Comparison of ENCODE assay signal across 22 cellular contexts in the genomic region with DNA sequence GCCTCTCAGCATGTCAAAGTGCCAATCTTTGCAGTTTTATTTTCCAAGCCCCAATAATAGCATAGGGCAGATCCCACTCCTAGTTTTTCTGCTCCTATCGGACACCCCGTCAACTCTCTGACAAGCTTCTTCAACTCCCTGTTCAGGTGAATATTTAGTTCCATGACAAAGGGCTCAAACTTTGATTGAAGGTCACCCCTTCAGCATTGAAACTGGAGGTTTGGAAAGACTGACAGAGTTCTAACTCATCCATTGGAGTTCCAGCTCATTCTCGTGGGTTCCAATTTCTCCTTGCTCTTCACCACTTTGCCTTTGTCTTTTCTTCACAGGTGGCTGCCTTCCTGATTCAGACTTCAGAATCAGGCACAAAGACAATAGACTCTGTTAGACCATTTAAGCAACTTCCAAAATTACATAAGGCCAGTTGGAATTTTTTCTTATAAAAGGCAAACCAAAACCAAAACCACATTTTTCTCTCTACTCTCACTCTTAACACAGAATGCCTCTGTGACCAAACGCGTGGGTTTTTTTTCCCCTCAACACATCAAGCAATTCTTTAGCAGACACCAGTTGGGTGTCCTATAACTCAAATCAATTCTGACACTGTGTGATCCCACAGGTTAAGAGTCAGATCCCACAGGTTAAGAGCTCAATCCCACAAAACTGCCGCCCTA.
DNase-seq lines count a peak whose midpoint lies in the region; ATAC-seq and TF ChIP-seq lines count a peak whose summit lies in the region.
"Had no signal": no experiment of that assay in that cellular context is flagged by ENCODE, and none has a peak within 500 bp of the region (broad histone marks: within the 10 kb centered on the region; RNA-seq: fewer than 3 reads in every experiment).

No MANE protein-coding gene starts in this region.

- no peak overlapping the region for H3K27ac Mint-ChIP-seq in activated T-cell treated with anti-CD3 and anti-CD28 coated beads, Interleukin-2, amount 50 U/mL, for 72 hours
- no peak overlapping the region for H3K27ac Mint-ChIP-seq in stimulated activated naive CD8-positive, alpha-beta T cell treated with anti-CD3 and anti-CD28 coated beads, Interleukin-15, amount 100 ng/mL, for 72 hours
- H3K27ac Mint-ChIP-seq: activated naive CD4-positive, alpha-beta T cell treated with anti-CD3 and anti-CD28 coated beads, Interleukin-2, amount 10 ng/mL, durations not matched to agents 7 days and 5 days; activated T-helper 1 cell treated with anti-CD3 and anti-CD28 coated beads, Interleukin-12 subunit alpha, Interleukin-12 subunit beta, Interleukin-2, Interleukin-4 antibody, amounts not matched to agents 30 ng/mL and 10 ng/mL and 1 ng/mL, durations not matched to agents 14 hours and 24 hours and 36 hours; progenitor cell of endocrine pancreas had no signal

- H3K4me3 Mint-ChIP-seq in activated T-cell treated with anti-CD3 and anti-CD28 coated beads, Interleukin-2, amount 50 U/mL, for 72 hours, result peak overlapping the region in 1 of 2 donors; percentile 1
- H3K4me3 Mint-ChIP-seq in stimulated activated naive CD8-positive, alpha-beta T cell treated with anti-CD3 and anti-CD28 coated beads, Interleukin-15, amount 100 ng/mL, for 72 hours, result no peak overlapping the region
- H3K4me3 Mint-ChIP-seq: activated naive CD4-positive, alpha-beta T cell treated with anti-CD3 and anti-CD28 coated beads, Interleukin-2, amount 10 ng/mL, durations not matched to agents 7 days and 5 days; activated T-helper 1 cell treated with anti-CD3 and anti-CD28 coated beads, Interleukin-12 subunit alpha, Interleukin-12 subunit beta, Interleukin-2, Interleukin-4 antibody, amounts not matched to agents 30 ng/mL and 10 ng/mL and 1 ng/mL, durations not matched to agents 14 hours and 24 hours and 36 hours; H9 had no signal

- no peak for TF ChIP-seq CTCF in foreskin keratinocyte (conservative IDR thresholded peaks at IDR 0.05)

- H3K27me3 ChIP-seq in foreskin keratinocyte, result peaks cover 9% of the 10 kb centered on the region
- H3K27me3 ChIP-seq: BLaER1, gastroesophageal sphincter, tibial artery had no signal

- ATAC-seq in activated T-cell treated with anti-CD3 and anti-CD28 coated beads, Interleukin-2, amount 50 U/mL, for 72 hours (replicated peaks in 1 of 2), result peak; percentile 38 to 52
- ATAC-seq in foreskin keratinocyte (no peak), HG02970 (IDR thresholded peaks at IDR 0.05; ENCODE audit: low FRiP score, unreplicated experiment) (no peak)
- ATAC-seq in stimulated activated naive CD8-positive, alpha-beta T cell treated with anti-CD3 and anti-CD28 coated beads, Interleukin-15, amount 100 ng/mL, for 72 hours, result peak; percentile 60
- ATAC-seq: gastroesophageal sphincter, K562, sciatic nerve had no signal

- H3K4me1 Mint-ChIP-seq in activated T-cell treated with anti-CD3 and anti-CD28 coated beads, Interleukin-2, amount 50 U/mL, for 72 hours (ENCODE audit: low read depth), result peaks cover 11% of the 10 kb centered on the region
- peaks cover 11% of the 10 kb centered on the region for H3K4me1 Mint-ChIP-seq in stimulated activated naive CD8-positive, alpha-beta T cell treated with anti-CD3 and anti-CD28 coated beads, Interleukin-15, amount 100 ng/mL, for 72 hours
- H3K4me1 Mint-ChIP-seq: activated naive CD4-positive, alpha-beta T cell treated with anti-CD3 and anti-CD28 coated beads, Interleukin-2, amount 10 ng/mL, durations not matched to agents 7 days and 5 days had no signal

- no peak overlapping the region for H3K27ac ChIP-seq in foreskin keratinocyte
- H3K27ac ChIP-seq: BLaER1, gastroesophageal sphincter, tibial artery had no signal

- DNase-seq in activated T-cell treated with anti-CD3 and anti-CD28 coated beads, Interleukin-2, amount 50 U/mL, for 72 hours, result peak in 1 of 2 donors; percentile 2
- DNase-seq in activated T-cell treated with anti-CD3 and anti-CD28 coated beads, Interleukin-2, amount 50 U/mL, for 1 hour, result no peak
- peak; percentile 7 for DNase-seq in LHCN-M2 (ENCODE audit: low read depth)
- peak; percentile 3 to 10 for DNase-seq in foreskin keratinocyte
- peak in 1 of 2 donors; percentile 12 for DNase-seq in stimulated activated naive CD8-positive, alpha-beta T cell treated with anti-CD3 and anti-CD28 coated beads, Interleukin-15, amount 100 ng/mL, for 72 hours
- no peak for DNase-seq in NCI-H1092 treated with DMSO at 0.1 percent for 48 hours (lab: John Stamatoyannopoulos, UW)
- DNase-seq: ACHN; activated naive CD4-positive, alpha-beta T cell treated with anti-CD3 and anti-CD28 coated beads, Interleukin-2, amount 10 ng/mL, durations not matched to agents 7 days and 5 days; aorta; DMS153; H9; hippocampal formation; NCI-H146; OCI-M1; tibial artery had no signal

- H3K9me3 Mint-ChIP-seq in activated T-cell treated with anti-CD3 and anti-CD28 coated beads, Interleukin-2, amount 50 U/mL, for 72 hours, result no peaks in the 10 kb centered on the region
- H3K9me3 Mint-ChIP-seq in stimulated activated naive CD8-positive, alpha-beta T cell treated with anti-CD3 and anti-CD28 coated beads, Interleukin-15, amount 100 ng/mL, for 72 hours, result no peaks in the 10 kb centered on the region

- no peaks in the 10 kb centered on the region for H3K4me1 ChIP-seq in foreskin keratinocyte
- H3K4me1 ChIP-seq: BLaER1, gastroesophageal sphincter, tibial artery had no signal

- H3K36me3 Mint-ChIP-seq in activated T-cell treated with anti-CD3 and anti-CD28 coated beads, Interleukin-2, amount 50 U/mL, for 72 hours (ENCODE audit: insufficient read depth in 2 of 2), result no peaks in the 10 kb centered on the region
- H3K36me3 Mint-ChIP-seq: activated naive CD4-positive, alpha-beta T cell treated with anti-CD3 and anti-CD28 coated beads, Interleukin-2, amount 10 ng/mL, durations not matched to agents 7 days and 5 days had no signal

- no peaks in the 10 kb centered on the region for H3K27me3 Mint-ChIP-seq in activated T-cell treated with anti-CD3 and anti-CD28 coated beads, Interleukin-2, amount 50 U/mL, for 72 hours (ENCODE audit: low read depth)
- no peaks in the 10 kb centered on the region for H3K27me3 Mint-ChIP-seq in stimulated activated naive CD8-positive, alpha-beta T cell treated with anti-CD3 and anti-CD28 coated beads, Interleukin-15, amount 100 ng/mL, for 72 hours
- H3K27me3 Mint-ChIP-seq: activated naive CD4-positive, alpha-beta T cell treated with anti-CD3 and anti-CD28 coated beads, Interleukin-2, amount 10 ng/mL, durations not matched to agents 7 days and 5 days; progenitor cell of endocrine pancreas had no signal

Comparison
In these comparisons a context has a peak if more than half of its experiments do, and no peak if none do; other contexts are left out.
1. ATAC-seq: peak in activated T-cell treated with anti-CD3 and anti-CD28 coated beads, Interleukin-2, amount 50 U/mL, for 72 hours (2 of 2) and stimulated activated naive CD8-positive, alpha-beta T cell treated with anti-CD3 and anti-CD28 coated beads, Interleukin-15, amount 100 ng/mL, for 72 hours (single experiment); none in foreskin keratinocyte (single experiment) and HG02970 (single experiment).
2. DNase-seq: peak in LHCN-M2 (single experiment) and foreskin keratinocyte (2 of 2); none in activated T-cell treated with anti-CD3 and anti-CD28 coated beads, Interleukin-2, amount 50 U/mL, for 1 hour (single experiment) and NCI-H1092 treated with DMSO at 0.1 percent for 48 hours (single experiment).